ENCODE assay signal across 11 cellular contexts in the genomic region with DNA sequence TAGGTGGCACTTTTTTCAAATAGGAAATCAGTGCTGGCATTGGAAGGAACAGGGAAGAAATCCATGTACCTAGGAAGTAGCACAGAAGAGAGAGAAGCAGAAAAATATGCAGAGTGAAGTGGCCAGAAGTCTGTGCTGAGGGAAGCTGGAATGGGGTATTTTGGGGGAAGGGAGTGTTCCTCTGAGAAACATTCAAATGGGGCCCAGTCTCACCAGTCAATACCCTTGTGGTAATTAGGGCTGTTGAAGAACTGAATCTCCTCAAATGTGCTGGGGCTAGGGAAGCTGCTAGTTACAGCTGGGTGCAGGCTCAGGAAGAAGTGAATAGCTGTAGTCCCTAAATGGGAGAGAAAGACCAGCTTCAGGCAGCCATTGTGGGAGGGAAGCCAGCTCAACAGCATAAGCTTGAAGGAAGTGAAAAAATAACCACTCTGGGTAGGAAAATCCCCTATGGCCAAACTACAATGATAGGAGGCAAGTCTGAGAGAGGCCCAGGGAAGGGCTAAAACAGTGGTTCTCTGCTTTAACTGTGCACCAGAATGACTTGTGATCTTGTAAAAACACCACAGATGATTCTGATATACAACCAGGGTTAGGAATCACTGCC. TPM values are rescaled to one million over a fixed set of nuclear protein-coding genes. Genes with fewer than 3 reads are reported as not detected.
DNase-seq lines count a peak whose midpoint lies in the region; ATAC-seq, FAIRE-seq and TF ChIP-seq lines count a peak whose summit lies in the region.
"Had no signal": no experiment of that assay in that cellular context is flagged by ENCODE, and none has a peak within 500 bp of the region (broad histone marks: within the 10 kb centered on the region; RNA-seq: fewer than 3 reads in every experiment).

No MANE protein-coding gene starts in this region.

- peak overlapping the region; percentile 68 for H3K27ac Mint-ChIP-seq in memory B cell
- no peak overlapping the region for H3K27ac Mint-ChIP-seq in glutamatergic neuron (ENCODE audit: unreplicated experiment)

- H3K27me3 ChIP-seq in KMS-11 (ENCODE audit: insufficient read depth, low read depth), result no peaks in the 10 kb centered on the region

- FAIRE-seq in GM12892 (lab: Jason Lieb, UNC), result peak; percentile 96
- FAIRE-seq: urothelium cell line had no signal

- H3K4me3 ChIP-seq in KMS-11 (IDR thresholded peaks at IDR 0.05; ENCODE audit: insufficient read depth, low read depth, low read length), result no peak overlapping the region

- peak; percentile 40; the same call in 1 of the 2 replicates for TF ChIP-seq POLR2A in GM12892 (IDR thresholded peaks at IDR 0.05; ENCODE audit: low read depth, low read length)

- peak overlapping the region; percentile 68 for H3K27ac ChIP-seq in KMS-11

- H3K4me1 Mint-ChIP-seq in memory B cell (peaks cover 15% of the 10 kb centered on the region), glutamatergic neuron (ENCODE audit: low read depth, unreplicated experiment) (no peaks in the 10 kb centered on the region)

- no peaks in the 10 kb centered on the region for H4K20me1 ChIP-seq in KMS-11 (ENCODE audit: insufficient read depth)

- peak overlapping the region; percentile 32; the same call in 1 of the 2 replicates for H2AFZ ChIP-seq in KMS-11 (ENCODE audit: low read depth)

- peak; percentile 61 for DNase-seq in GM12892 (ENCODE audit: insufficient read length)
- no peak for DNase-seq in memory B cell (ENCODE audit: low spot score in 2 of 2)
- no peak for DNase-seq in glutamatergic neuron
- DNase-seq in A172 (ENCODE audit: low spot score), result no peak
- no peak for DNase-seq in RPMI8226
- DNase-seq: activated CD4-positive, CD25-positive, alpha-beta regulatory T cell treated with anti-CD3 and anti-CD28 coated beads, Interleukin-2, amount 50 U/mL, for 72 hours; central memory CD4-positive, alpha-beta T cell had no signal

- peak overlapping the region; percentile 23 for H3K4me2 ChIP-seq in KMS-11

- H3K9ac ChIP-seq in KMS-11, result no peak overlapping the region; the same call in 1 of the 2 replicates

- ATAC-seq in GM21360 (IDR thresholded peaks at IDR 0.05; ENCODE audit: unreplicated experiment), result peak; percentile 52
- peak; percentile 79 for ATAC-seq in memory B cell (ENCODE audit: low read depth)
- ATAC-seq in HG03097 (IDR thresholded peaks at IDR 0.05; ENCODE audit: low FRiP score, unreplicated experiment), result no peak

- no peak overlapping the region for H3K4me3 Mint-ChIP-seq in memory B cell
- no peak overlapping the region for H3K4me3 Mint-ChIP-seq in glutamatergic neuron (ENCODE audit: unreplicated experiment)

- H3K79me2 ChIP-seq in KMS-11 (ENCODE audit: insufficient read depth, low read depth), result no peaks in the 10 kb centered on the region

- H3K9me3 Mint-ChIP-seq in memory B cell (no peaks in the 10 kb centered on the region), glutamatergic neuron (ENCODE audit: unreplicated experiment) (no peaks in the 10 kb centered on the region)

- H3K36me3 Mint-ChIP-seq in memory B cell (peaks cover 29% of the 10 kb centered on the region), glutamatergic neuron (ENCODE audit: unreplicated experiment) (peaks cover 4% of the 10 kb centered on the region)

- TF ChIP-seq CTCF in KMS-11 (conservative IDR thresholded peaks at IDR 0.05; ENCODE audit: low read depth, low read length), result no peak
- no peak for TF ChIP-seq CTCF in glutamatergic neuron (IDR thresholded peaks at IDR 0.05; ENCODE audit: partially characterized antibody, unreplicated experiment)

- H3K27me3 Mint-ChIP-seq in memory B cell, result no peaks in the 10 kb centered on the region
- no peaks in the 10 kb centered on the region for H3K27me3 Mint-ChIP-seq in glutamatergic neuron (ENCODE audit: unreplicated experiment)

- H3K4me1 ChIP-seq in KMS-11 (ENCODE audit: low read depth, poor library complexity, severe bottlenecking), result peaks cover 34% of the 10 kb centered on the region

- H3K36me3 ChIP-seq in KMS-11 (ENCODE audit: insufficient read depth), result no peaks in the 10 kb centered on the region

RNA-seq across cellular contexts. Expression of gene NDST2, which starts 7.6 kb away (rescaled TPM):
- polyA plus RNA-seq in GM12892 (2012; ENCODE audit: missing spikeins), result 11.6 TPM
- 34.4 TPM for total RNA-seq in glutamatergic neuron (ENCODE audit: unreplicated experiment)
- 12.2 and 13.5 TPM in 2 replicates for total RNA-seq in A172 (2014; rRNA removed; shearing (Covaris generic))

RNA-seq across cellular contexts. Expression of gene ZSWIM8, which starts 18.4 kb away (rescaled TPM):
- 38.4 TPM for polyA plus RNA-seq in GM12892 (2012; ENCODE audit: missing spikeins)
- 165 TPM for total RNA-seq in glutamatergic neuron (ENCODE audit: unreplicated experiment)
- 32.3 and 47.9 TPM in 2 replicates for total RNA-seq in A172 (2014; rRNA removed; shearing (Covaris generic))

RNA-seq across cellular contexts. Expression of gene CHCHD1, which starts 21.9 kb away (rescaled TPM):
- 68.6 TPM for polyA plus RNA-seq in GM12892 (2012; ENCODE audit: missing spikeins)
- total RNA-seq in glutamatergic neuron (ENCODE audit: unreplicated experiment), result 30.9 TPM
- total RNA-seq in A172 (2014; rRNA removed; shearing (Covaris generic)), result 77.6 and 90.0 TPM in 2 replicates

RNA-seq across cellular contexts. Expression of gene SEC24C, which starts 59.6 kb away (rescaled TPM):
- 51.4 TPM for polyA plus RNA-seq in GM12892 (2012; ENCODE audit: missing spikeins)
- 91.1 TPM for total RNA-seq in glutamatergic neuron (ENCODE audit: unreplicated experiment)
- 79.0 and 83.2 TPM in 2 replicates for total RNA-seq in A172 (2014; rRNA removed; shearing (Covaris generic))
